9 cellular contexts compared by ENCODE assay signal in the genomic region with DNA sequence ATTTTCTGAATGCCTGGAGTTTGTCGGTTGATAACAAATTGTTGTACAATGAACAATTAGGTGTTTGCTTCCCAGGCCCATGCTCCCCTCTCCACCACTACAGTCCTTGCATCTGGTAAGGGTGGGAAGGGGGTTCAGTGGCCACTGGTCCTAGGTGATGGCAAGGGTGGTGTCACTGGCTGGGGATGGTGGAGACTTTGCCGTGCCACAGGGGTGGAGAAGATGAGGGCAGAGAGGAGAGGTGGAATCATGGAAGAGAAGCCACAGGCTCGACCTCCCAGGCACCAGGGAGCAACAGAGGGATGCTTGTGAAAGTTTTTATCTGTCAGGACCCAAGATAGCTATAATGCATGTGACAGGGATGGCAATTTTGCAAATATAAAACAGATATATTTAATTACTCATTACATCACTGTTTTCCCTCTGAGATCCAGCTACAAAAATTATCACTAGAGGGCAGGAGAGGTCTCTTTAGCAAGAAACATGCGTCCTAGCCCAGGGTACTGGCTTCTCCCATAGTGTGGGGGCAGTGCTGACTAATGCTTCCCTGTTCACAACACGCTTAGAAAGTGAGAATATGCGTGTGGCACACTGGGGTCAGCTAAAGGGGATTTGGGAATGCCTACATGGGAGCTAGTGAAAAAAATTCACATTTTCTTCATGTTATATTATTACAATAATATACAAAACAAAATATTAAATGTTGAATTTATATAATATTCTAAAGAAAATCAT. TPM values are rescaled to one million over a fixed set of nuclear protein-coding genes. Genes with fewer than 3 reads are reported as not detected.
DNase-seq lines count a peak whose midpoint lies in the region; ATAC-seq and TF ChIP-seq lines count a peak whose summit lies in the region.
"Had no signal": no experiment of that assay in that cellular context is flagged by ENCODE, and none has a peak within 500 bp of the region (broad histone marks: within the 10 kb centered on the region; RNA-seq: fewer than 3 reads in every experiment).

No MANE protein-coding gene starts in this region.

- H3K27me3 Mint-ChIP-seq in endothelial cell (ENCODE audit: unreplicated experiment) (no peaks in the 10 kb centered on the region), mesothelial cell of epicardium (ENCODE audit: low read depth) (no peaks in the 10 kb centered on the region)
- H3K27me3 Mint-ChIP-seq: central memory CD8-positive, alpha-beta T cell had no signal

- H3K4me3 Mint-ChIP-seq in endothelial cell (ENCODE audit: unreplicated experiment), result no peak overlapping the region
- H3K4me3 Mint-ChIP-seq in mesothelial cell of epicardium, result no peak overlapping the region
- H3K4me3 Mint-ChIP-seq: central memory CD8-positive, alpha-beta T cell had no signal

- TF ChIP-seq CTCF in endothelial cell (IDR thresholded peaks at IDR 0.05; ENCODE audit: unreplicated experiment), result peak; percentile 41
- peak; percentile 37 for TF ChIP-seq CTCF in mesothelial cell of epicardium (IDR thresholded peaks at IDR 0.05; ENCODE audit: unreplicated experiment)

- peak; percentile 80 for DNase-seq in DMS79 treated with DMSO at 0.1 percent for 48 hours (lab: John Stamatoyannopoulos, UW)
- peak; percentile 55 for DNase-seq in NCI-H510A (lab: John Stamatoyannopoulos, UW)
- DNase-seq in activated CD4-positive, alpha-beta T cell treated with anti-CD3 and anti-CD28 coated beads for 48 hours, result peak; percentile 65
- peak; percentile 62 for DNase-seq in endothelial cell (ENCODE audit: low spot score)
- peak; percentile 39 to 51 for DNase-seq in mesothelial cell of epicardium (ENCODE audit: low spot score in 2 of 2, unreplicated experiment in 2 of 2)
- peak; percentile 16 to 33 for DNase-seq in stimulated activated CD8-positive, alpha-beta memory T cell treated with anti-CD3 and anti-CD28 coated beads, Interleukin-4, amount 100 ng/mL, for 4 hours (ENCODE audit: low read depth in 2 of 2, low spot score in 1 of 2)

- no peaks in the 10 kb centered on the region for H3K36me3 Mint-ChIP-seq in endothelial cell (ENCODE audit: low read depth, unreplicated experiment)
- no peaks in the 10 kb centered on the region for H3K36me3 Mint-ChIP-seq in mesothelial cell of epicardium

- H3K4me1 Mint-ChIP-seq in endothelial cell (ENCODE audit: unreplicated experiment), result peaks cover 11% of the 10 kb centered on the region
- H3K4me1 Mint-ChIP-seq in mesothelial cell of epicardium, result peaks cover 10% of the 10 kb centered on the region

- H3K27ac Mint-ChIP-seq in endothelial cell (ENCODE audit: unreplicated experiment) (no peak overlapping the region), mesothelial cell of epicardium (no peak overlapping the region)

- ATAC-seq in HG03378 (IDR thresholded peaks at IDR 0.05; ENCODE audit: unreplicated experiment) (peak; percentile 64), HG03571 (IDR thresholded peaks at IDR 0.05; ENCODE audit: unreplicated experiment) (no peak)

- no peaks in the 10 kb centered on the region for H3K9me3 Mint-ChIP-seq in endothelial cell (ENCODE audit: unreplicated experiment)
- H3K9me3 Mint-ChIP-seq in mesothelial cell of epicardium, result no peaks in the 10 kb centered on the region
- H3K9me3 Mint-ChIP-seq: central memory CD8-positive, alpha-beta T cell had no signal

RNA-seq across cellular contexts. Expression of gene AMPD3, which starts 49.0 kb away (rescaled TPM):
- total RNA-seq in endothelial cell (ENCODE audit: unreplicated experiment), result 23.2 TPM
- 6.8 to 7.5 TPM (median 7.5 TPM) in 3 replicates for total RNA-seq in mesothelial cell of epicardium

Comparison
In these comparisons a context has a peak if more than half of its experiments do, and no peak if none do; other contexts are left out.
1. DNase-seq: peak in every context shown above with its lines; median percentile 80 in DMS79 treated with DMSO at 0.1 percent for 48 hours; 65 in activated CD4-positive, alpha-beta T cell treated with anti-CD3 and anti-CD28 coated beads for 48 hours; 62 in endothelial cell; 55 in NCI-H510A; 45 in mesothelial cell of epicardium; 24 in stimulated activated CD8-positive, alpha-beta memory T cell treated with anti-CD3 and anti-CD28 coated beads, Interleukin-4, amount 100 ng/mL, for 4 hours.